Comparison of ENCODE assay signal across 1 cellular context in genomic region chr18:79380816-79381806, GRCh38.
TF ChIP-seq lines count a peak whose summit lies in the region.

No MANE protein-coding gene starts in this region.

TF ChIP-seq in HepG2, 621 proteins besides CTCF, POLR2A, EP300 and RAD21 (continued from another document):
- TF ChIP-seq ZNF770 (CRISPR knock-in tag; IDR thresholded peaks at IDR 0.05) (0 out of 2 replicates have a peak, but pooled peaks have one; percentile 28), NONO (IDR thresholded peaks at IDR 0.05) (no peak), NONO (CRISPR knock-in tag; conservative IDR thresholded peaks at IDR 0.05) (0 out of 2 replicates have a peak, but pooled peaks have one; percentile 40), AGO1 (IDR thresholded peaks at IDR 0.05; ENCODE audit: low read depth, low read length, poor library complexity, severe bottlenecking) (no peak), ARID4A (CRISPR knock-in tag; IDR thresholded peaks at IDR 0.05; ENCODE audit: borderline replicate concordance) (0 out of 2 replicates have a peak, but pooled peaks have one; percentile 15), SMC3 (IDR thresholded peaks at IDR 0.05; ENCODE audit: low read length) (peak; percentile 38), STAG1 (CRISPR knock-in tag; IDR thresholded peaks at IDR 0.05) (peak; percentile 91), ZNF687 (CRISPR knock-in tag; IDR thresholded peaks at IDR 0.05) (0 out of 2 replicates have a peak, but pooled peaks have one; percentile 12), FOXC1 (CRISPR knock-in tag; IDR thresholded peaks at IDR 0.05; ENCODE audit: borderline replicate concordance) (no peak), PRMT3 (CRISPR knock-in tag; IDR thresholded peaks at IDR 0.05; ENCODE audit: borderline replicate concordance, low read depth) (0 out of 2 replicates have a peak, but pooled peaks have one; percentile 31), AGO2 (optimal IDR thresholded peaks at IDR 0.05; ENCODE audit: low read depth, low read length) (peak; percentile 42), ZNF501 (CRISPR knock-in tag; IDR thresholded peaks at IDR 0.05) (0 out of 2 replicates have a peak, but pooled peaks have one; percentile 33), KDM2A (CRISPR knock-in tag; IDR thresholded peaks at IDR 0.05; ENCODE audit: borderline replicate concordance, low read depth) (peak; percentile 79; the same call in 1 of the 2 replicates)
